22 cellular contexts compared by ENCODE assay signal in genomic region chr13:105703843-105704242, GRCh38.
DNase-seq lines count a peak whose midpoint lies in the region; ATAC-seq, FAIRE-seq and TF ChIP-seq lines count a peak whose summit lies in the region.
"Had no signal": no experiment of that assay in that cellular context is flagged by ENCODE, and none has a peak within 500 bp of the region (broad histone marks: within the 10 kb centered on the region; RNA-seq: fewer than 3 reads in every experiment).

No MANE protein-coding gene starts in this region.

- POLR2A ChIA-PET in HepG2 (lab: Yijun Ruan, JAX) (no interaction called here), HEK293 (lab: Yijun Ruan, JAX) (no interaction called here), K562 (lab: Yijun Ruan, JAX) (no interaction called here)
- POLR2A ChIA-PET in naive thymus-derived CD8-positive, alpha-beta T cell (lab: Charles Lee): no interaction called here

- H3K36me3 ChIP-seq in HepG2 (replicated peaks in 1 of 2; ENCODE audit: control insufficient read depth in 1 of 2, insufficient read depth in 2 of 2, low read length in 2 of 2) (no peaks in the 10 kb centered on the region), right lobe of liver (no peaks in the 10 kb centered on the region), HEK293 (ENCODE audit: control insufficient read depth in 2 of 2, insufficient read depth in 1 of 2, low read length in 2 of 2) (no peaks in the 10 kb centered on the region), K562 (ENCODE audit: control insufficient read depth, insufficient read depth, low read length) (no peaks in the 10 kb centered on the region)
- H3K36me3 ChIP-seq: BE2C, BLaER1 had no signal

- no TSS peak for BruUV-seq in HepG2 (replicated peaks; lab: Mats Ljungman, UMichigan)
- no TSS peak for BruUV-seq in K562 (replicated peaks; lab: Mats Ljungman, UMichigan)

- no peak for FAIRE-seq in HepG2 (lab: Jason Lieb, UNC)
- no peak for FAIRE-seq in K562 (lab: Jason Lieb, UNC)
- FAIRE-seq: D721Med, G401.6, GM12891, GM19239 had no signal

- H3K27ac ChIP-seq in HepG2 (ENCODE audit: extremely low read length, insufficient read depth, low read length) (no peak overlapping the region), right lobe of liver (no peak overlapping the region), HEK293 (ENCODE audit: extremely low read depth, low read depth, low read length) (no peak overlapping the region), K562 (ENCODE audit: extremely low read depth, low read depth, low read length) (no peak overlapping the region)
- H3K27ac ChIP-seq: 22Rv1, BLaER1, C4-2B had no signal

- no peak for ATAC-seq in HepG2
- ATAC-seq in right lobe of liver: no peak
- ATAC-seq in K562: no peak
- no peak for ATAC-seq in naive thymus-derived CD8-positive, alpha-beta T cell
- ATAC-seq: CD8-positive, alpha-beta T cell had no signal

- no peak overlapping the region for H3K4me3 Mint-ChIP-seq in naive thymus-derived CD8-positive, alpha-beta T cell
- H3K4me3 Mint-ChIP-seq: CD4-positive, alpha-beta T cell; CD8-positive, alpha-beta T cell had no signal

- H3K4me3 ChIP-seq in HepG2 (replicated peaks in 1 of 3; ENCODE audit: insufficient read depth in 1 of 3, low read depth in 2 of 3, low read length in 3 of 3) (no peak overlapping the region), right lobe of liver (no peak overlapping the region), HEK293 (ENCODE audit: low read depth, low read length) (no peak overlapping the region), K562 (no peak overlapping the region)
- H3K4me3 ChIP-seq: BLaER1 had no signal

- H4K20me1 ChIP-seq in HepG2 (ENCODE audit: insufficient read depth, low read length) (no peaks in the 10 kb centered on the region), K562 (replicated peaks; ENCODE audit: control insufficient read depth, insufficient read depth, low read length) (no peaks in the 10 kb centered on the region)
- H4K20me1 ChIP-seq: BLaER1 had no signal

- H3K9ac ChIP-seq in HepG2 (ENCODE audit: insufficient read depth, low read depth, low read length): no peak overlapping the region
- H3K9ac ChIP-seq in K562 (ENCODE audit: insufficient read depth in 1 of 2, low read depth in 2 of 2, low read length in 2 of 2): no peak overlapping the region
- H3K9ac ChIP-seq: BLaER1 had no signal

- in situ Hi-C loops in HepG2 (cut with HindIII; ENCODE audit: extremely low pct_ligation_motif_present, low pct_unique_long_range_greater_than_20kb): no loop called here
- in situ Hi-C loops in K562 (cut with MboI): no loop called here

- no peaks in the 10 kb centered on the region for H3K9me1 ChIP-seq in K562 (ENCODE audit: control insufficient read depth, insufficient read depth, low read length)

- no peak overlapping the region for H3K27ac Mint-ChIP-seq in naive thymus-derived CD8-positive, alpha-beta T cell
- H3K27ac Mint-ChIP-seq: CD4-positive, alpha-beta T cell; CD8-positive, alpha-beta T cell had no signal

- TF ChIP-seq CTCF in HepG2 (CRISPR knock-in tag; IDR thresholded peaks at IDR 0.05): no peak
- TF ChIP-seq CTCF in right lobe of liver (IDR thresholded peaks at IDR 0.05): no peak
- TF ChIP-seq CTCF in HEK293 (tag by site-specific recombination; IDR thresholded peaks at IDR 0.05): no peak
- no peak for TF ChIP-seq CTCF in K562 (IDR thresholded peaks at IDR 0.05 in 2 of 3, conservative IDR thresholded peaks at IDR 0.05 in 1 of 3; ENCODE audit: insufficient read depth in 2 of 3, low read depth in 1 of 3, low read length in 3 of 3)

- no peaks in the 10 kb centered on the region for H3K27me3 ChIP-seq in HepG2 (ENCODE audit: control insufficient read depth in 1 of 2, insufficient read depth in 2 of 2, low read length in 2 of 2)
- no peaks in the 10 kb centered on the region for H3K27me3 ChIP-seq in right lobe of liver
- H3K27me3 ChIP-seq in K562 (ENCODE audit: control insufficient read depth in 2 of 2, insufficient read depth in 2 of 2, low read length in 2 of 2): no peaks in the 10 kb centered on the region
- H3K27me3 ChIP-seq: BE2C, BLaER1 had no signal

- H3K36me3 Mint-ChIP-seq in naive thymus-derived CD8-positive, alpha-beta T cell: peaks cover 0 to 2% (median 0%) of the 10 kb centered on the region in 3 donors
- H3K36me3 Mint-ChIP-seq: CD8-positive, alpha-beta T cell had no signal

- no peak overlapping the region for H2AFZ ChIP-seq in HepG2 (ENCODE audit: low read length)
- no peak overlapping the region for H2AFZ ChIP-seq in K562 (ENCODE audit: low read depth, low read length)

- H3K79me2 ChIP-seq in HepG2 (ENCODE audit: insufficient read depth, low read length) (no peaks in the 10 kb centered on the region), K562 (ENCODE audit: control insufficient read depth, insufficient read depth, low read length) (no peaks in the 10 kb centered on the region)

- peaks cover 0 to 13% (median 0%) of the 10 kb centered on the region in 9 donors for H3K9me3 Mint-ChIP-seq in naive thymus-derived CD8-positive, alpha-beta T cell
- H3K9me3 Mint-ChIP-seq: CD4-positive, alpha-beta T cell had no signal

- CTCF ChIA-PET in HepG2 (lab: Yijun Ruan, JAX; ENCODE audit: low intra/inter-chr PET ratio, low total read pairs) (no interaction called here), HEK293 (lab: Yijun Ruan, JAX) (no interaction called here), K562 (lab: Yijun Ruan, JAX; ENCODE audit: low intra/inter-chr PET ratio) (no interaction called here)

- TF ChIP-seq RAD21 in HepG2 (CRISPR knock-in tag; IDR thresholded peaks at IDR 0.05) (no peak), K562 (CRISPR knock-in tag; conservative IDR thresholded peaks at IDR 0.05 in 1 of 2, IDR thresholded peaks at IDR 0.05 in 1 of 2) (no peak)

- DNase-seq in HepG2 (ENCODE audit: low spot score) (no peak), right lobe of liver (no peak), K562 (ENCODE audit: extremely low read depth in 1 of 4, low spot score in 3 of 4) (no peak), NCI-H1436 treated with DMSO at 0.1 percent for 48 hours (lab: John Stamatoyannopoulos, UW) (no peak)
- DNase-seq in naive thymus-derived CD8-positive, alpha-beta T cell: no peak
- no peak for DNase-seq in activated CD4-positive, alpha-beta T cell treated with anti-CD3 and anti-CD28 coated beads for 4 hours
- DNase-seq: ACHN; BE2C; Caco-2; Calu3; CD4-positive, alpha-beta T cell; CD8-positive, alpha-beta T cell; DMS79 treated with DMSO at 0.1 percent for 48 hours; GF-D8 had no signal

- peaks cover 48% of the 10 kb centered on the region for H3K9me3 ChIP-seq in HepG2 (ENCODE audit: low read length)
- no peaks in the 10 kb centered on the region for H3K9me3 ChIP-seq in right lobe of liver
- H3K9me3 ChIP-seq in HEK293 (ENCODE audit: control insufficient read depth, insufficient read depth, low read depth, low read length): no peaks in the 10 kb centered on the region
- no peaks in the 10 kb centered on the region for H3K9me3 ChIP-seq in K562 (replicated peaks; ENCODE audit: control insufficient read depth, insufficient read depth, low read depth, low read length)
- H3K9me3 ChIP-seq: BE2C, BLaER1 had no signal

- no peaks in the 10 kb centered on the region for H3K4me1 Mint-ChIP-seq in naive thymus-derived CD8-positive, alpha-beta T cell

- no peaks in the 10 kb centered on the region for H3K4me1 ChIP-seq in HepG2 (ENCODE audit: insufficient read depth, low read length)
- no peaks in the 10 kb centered on the region for H3K4me1 ChIP-seq in right lobe of liver
- no peaks in the 10 kb centered on the region for H3K4me1 ChIP-seq in HEK293 (ENCODE audit: control insufficient read depth, insufficient read depth, low read length)
- no peaks in the 10 kb centered on the region for H3K4me1 ChIP-seq in K562 (replicated peaks in 1 of 2; ENCODE audit: control insufficient read depth in 2 of 2, insufficient read depth in 2 of 2, low read length in 2 of 2)
- H3K4me1 ChIP-seq: BE2C, BLaER1 had no signal

- TF ChIP-seq EP300 in HepG2 (IDR thresholded peaks at IDR 0.05; ENCODE audit: low read depth in 2 of 2, low read length in 2 of 2) (no peak), HepG2 (CRISPR knock-in tag; IDR thresholded peaks at IDR 0.05; ENCODE audit: borderline replicate concordance) (no peak), K562 (IDR thresholded peaks at IDR 0.05; ENCODE audit: low read length) (no peak)

- 9% methylated on average over 3 of the region's 3 CpGs for WGBS in HepG2 (ENCODE audit: low lambda C conversion rate)
- 55% methylated on average over 3 of the region's 3 CpGs for WGBS in right lobe of liver (ENCODE audit: insufficient coverage, low coverage, low lambda C conversion rate, missing lambda C conversion rate)
- 5% methylated on average over 3 of the region's 3 CpGs for WGBS in K562 (ENCODE audit: insufficient coverage, low coverage, missing lambda C conversion rate)

- no peaks in the 10 kb centered on the region for H3K27me3 Mint-ChIP-seq in naive thymus-derived CD8-positive, alpha-beta T cell
- H3K27me3 Mint-ChIP-seq: CD4-positive, alpha-beta T cell had no signal

- H3K4me2 ChIP-seq in HepG2 (ENCODE audit: low read depth, low read length) (no peak overlapping the region), K562 (ENCODE audit: insufficient read depth, low read length) (no peak overlapping the region)
- H3K4me2 ChIP-seq: BLaER1 had no signal

- intact Hi-C loops in HepG2 (cut with micrococcal nuclease; ENCODE audit: unreplicated experiment) (no loop called here), right lobe of liver (cut with DNase I) (no loop called here), K562 (cut with micrococcal nuclease) (no loop called here)

- TF ChIP-seq POLR2A in HepG2 (IDR thresholded peaks at IDR 0.05; ENCODE audit: insufficient read depth in 1 of 2, low read depth in 2 of 2, low read length in 2 of 2) (no peak), right lobe of liver (IDR thresholded peaks at IDR 0.05) (no peak), K562 (conservative IDR thresholded peaks at IDR 0.05) (no peak)

TF ChIP-seq in HepG2, 621 proteins besides CTCF, POLR2A, EP300 and RAD21 (continues in another document):
- TF ChIP-seq MAFK (conservative IDR thresholded peaks at IDR 0.05 in 1 of 2, IDR thresholded peaks at IDR 0.05 in 1 of 2; ENCODE audit: low read length in 2 of 2): peak; percentile 96 to 100
- no peak for TF ChIP-seq ZNF343 (CRISPR knock-in tag; IDR thresholded peaks at IDR 0.05)
- peak; percentile 99 for TF ChIP-seq MAFF (IDR thresholded peaks at IDR 0.05; ENCODE audit: low read depth, low read length)
- TF ChIP-seq ZFP36L1 (CRISPR knock-in tag; IDR thresholded peaks at IDR 0.05): no peak

TF ChIP-seq in HEK293, 187 proteins besides CTCF, POLR2A, EP300 and RAD21 (continues in another document):
- no peak for TF ChIP-seq ZNF133 (tag by site-specific recombination; IDR thresholded peaks at IDR 0.05)

TF ChIP-seq in K562, 482 proteins besides CTCF, POLR2A, EP300 and RAD21 (continues in another document):
- TF ChIP-seq SPI1 (IDR thresholded peaks at IDR 0.05; ENCODE audit: borderline replicate concordance, low read depth, low read length): no peak
- TF ChIP-seq C11orf30 (IDR thresholded peaks at IDR 0.05; ENCODE audit: low read depth): peak; percentile 78
- peak; percentile 85 for TF ChIP-seq ZNF316 (IDR thresholded peaks at IDR 0.05)

Comparison
In these comparisons a context has a peak if more than half of its experiments do, and no peak if none do; other contexts are left out.
1. Of the 241 proteins assayed by ChIP-seq in both HepG2 and K562: peak only in HepG2: none; only in K562: MAFG; in both: MAFF and MAFK; in neither: 238.